ENCODE assay signal across 9 cellular contexts in genomic region chr1:91529856-91530255, GRCh38. TPM values are rescaled to one million over a fixed set of nuclear protein-coding genes. Genes with fewer than 3 reads are reported as not detected.
DNase-seq lines count a peak whose midpoint lies in the region; ATAC-seq, FAIRE-seq and TF ChIP-seq lines count a peak whose summit lies in the region.
"Had no signal": no experiment of that assay in that cellular context is flagged by ENCODE, and none has a peak within 500 bp of the region (broad histone marks: within the 10 kb centered on the region; RNA-seq: fewer than 3 reads in every experiment).

No MANE protein-coding gene starts in this region.

- H3K4me2 ChIP-seq in OCI-LY7 (ENCODE audit: low read length) (no peak overlapping the region), neuronal stem cell (ENCODE audit: insufficient read depth, low read length, poor library complexity, severe bottlenecking) (no peak overlapping the region)

- H4K91ac ChIP-seq in neuronal stem cell (ENCODE audit: low read depth, low read length, poor library complexity), result no peak overlapping the region

- DNase-seq in GDM1 (lab: John Stamatoyannopoulos, UW), result peak; percentile 19
- peak; percentile 10 for DNase-seq in OCI-LY7 (ENCODE audit: low spot score)
- peak; percentile 51 for DNase-seq in fibroblast of gingiva (ENCODE audit: low read depth)
- no peak for DNase-seq in neuronal stem cell (ENCODE audit: low spot score)
- DNase-seq in RCC 7860 (ENCODE audit: low spot score), result no peak
- DNase-seq in NCI-H446 treated with DMSO at 0.1 percent for 48 hours (lab: John Stamatoyannopoulos, UW), result no peak
- DNase-seq: mesendoderm had no signal

- H2BK120ac ChIP-seq in neuronal stem cell (ENCODE audit: low read depth, low read length), result no peak overlapping the region

- H3K27me3 ChIP-seq in neuronal stem cell (ENCODE audit: control insufficient read depth in 3 of 3, insufficient read depth in 3 of 3, low read depth in 1 of 3, low read length in 3 of 3), result no peaks in the 10 kb centered on the region

- no peaks in the 10 kb centered on the region for H3K79me2 ChIP-seq in OCI-LY7 (ENCODE audit: insufficient read depth, low read depth, low read length)

- ATAC-seq in GM19023 (IDR thresholded peaks at IDR 0.05; ENCODE audit: unreplicated experiment), result no peak

- no peak overlapping the region for H2BK5ac ChIP-seq in neuronal stem cell (ENCODE audit: low read length)

- no peak overlapping the region for H3K14ac ChIP-seq in neuronal stem cell (ENCODE audit: low read length)

- intact Hi-C loops in OCI-LY7 (cut with micrococcal nuclease; ENCODE audit: unreplicated experiment), result no loop called here

- H3K79me1 ChIP-seq in neuronal stem cell (ENCODE audit: low read depth, low read length), result no peaks in the 10 kb centered on the region

- POLR2A ChIA-PET in OCI-LY7 (lab: Charles Lee), result no interaction called here

- H2AK5ac ChIP-seq in neuronal stem cell (ENCODE audit: low read depth, low read length), result no peak overlapping the region

- no TSS peak for BruUV-seq in OCI-LY7 (replicated peaks; lab: Mats Ljungman, UMichigan)

- H3K9me3 ChIP-seq in OCI-LY7 (ENCODE audit: low read length), result no peaks in the 10 kb centered on the region
- H3K9me3 ChIP-seq in neuronal stem cell (replicated peaks in 1 of 2; ENCODE audit: control insufficient read depth in 2 of 2, insufficient read depth in 1 of 2, low read depth in 1 of 2, low read length in 2 of 2), result no peaks in the 10 kb centered on the region

- H3K9ac ChIP-seq in neuronal stem cell (ENCODE audit: low read depth, low read length, poor library complexity), result no peak overlapping the region

- no peak overlapping the region for H3K4ac ChIP-seq in neuronal stem cell (ENCODE audit: low read length)

- H2BK15ac ChIP-seq in neuronal stem cell (ENCODE audit: low read length), result no peak overlapping the region

- no peak overlapping the region for H3K4me3 ChIP-seq in OCI-LY7 (ENCODE audit: low read depth, low read length, poor library complexity, severe bottlenecking)
- H3K4me3 ChIP-seq in neuronal stem cell (ENCODE audit: low read length in 2 of 2), result no peak overlapping the region

- H3K23ac ChIP-seq in neuronal stem cell (ENCODE audit: low read depth, low read length, poor library complexity), result no peak overlapping the region

- H4K20me1 ChIP-seq in OCI-LY7 (ENCODE audit: insufficient read depth, low read length), result no peaks in the 10 kb centered on the region

- no peak overlapping the region for H4K8ac ChIP-seq in neuronal stem cell (ENCODE audit: low read depth, low read length)

- FAIRE-seq in RCC 7860 (lab: Jason Lieb, UNC), result no peak

- TF ChIP-seq CTCF in 22Rv1 (IDR thresholded peaks at IDR 0.05) (peak; percentile 44), OCI-LY7 (conservative IDR thresholded peaks at IDR 0.05; ENCODE audit: low read length) (peak; percentile 54)

- no peak overlapping the region for H3K18ac ChIP-seq in neuronal stem cell (ENCODE audit: low read length)

- H2AFZ ChIP-seq in OCI-LY7 (ENCODE audit: low read length) (no peak overlapping the region), neuronal stem cell (ENCODE audit: low read length) (no peak overlapping the region)

- no peaks in the 10 kb centered on the region for H3K4me1 ChIP-seq in OCI-LY7 (ENCODE audit: insufficient read depth, low read length, poor library complexity, severe bottlenecking)
- no peaks in the 10 kb centered on the region for H3K4me1 ChIP-seq in neuronal stem cell (ENCODE audit: control insufficient read depth in 2 of 2, insufficient read depth in 1 of 2, low read depth in 1 of 2, low read length in 2 of 2)

- WGBS in neuronal stem cell (ENCODE audit: extremely low coverage in 2 of 2, insufficient read length in 2 of 2, insufficient replicate concordance in 1 of 2), 2 donors, result no CpG with 5 or more reads among the region's 3 CpGs

- H3K27ac ChIP-seq in 22Rv1 (no peak overlapping the region), OCI-LY7 (ENCODE audit: low read depth, low read length, poor library complexity, severe bottlenecking) (no peak overlapping the region), neuronal stem cell (replicated peaks; ENCODE audit: low read length) (no peak overlapping the region)

- CTCF ChIA-PET in OCI-LY7 (lab: Charles Lee; ENCODE audit: unreplicated experiment), result no interaction called here

- no peak overlapping the region for H2BK12ac ChIP-seq in neuronal stem cell (ENCODE audit: low read length)

- H3K36me3 ChIP-seq in OCI-LY7 (ENCODE audit: insufficient read depth, low read length) (peaks cover 19% of the 10 kb centered on the region), neuronal stem cell (replicated peaks in 1 of 2; ENCODE audit: control insufficient read depth in 2 of 2, insufficient read depth in 2 of 2, low read length in 2 of 2) (peaks cover 0 to 12% of the 10 kb centered on the region in 2 donors)

- no peaks in the 10 kb centered on the region for H3K9me2 ChIP-seq in OCI-LY7 (ENCODE audit: insufficient read depth, low read length)

RNA-seq across cellular contexts. Expression of gene CDC7, which starts 29.2 kb away (rescaled TPM):
- 28.6 and 35.8 TPM in 2 replicates for total RNA-seq in OCI-LY7 (2014; rRNA removed; shearing (Covaris generic))
- total RNA-seq in OCI-LY7 (2022), result 54.5 and 66.3 TPM in 2 replicates
- 39.2 TPM for polyA plus RNA-seq in neuronal stem cell (2013, experiment 1 of 2)
- 39.1 TPM for polyA plus RNA-seq in neuronal stem cell (2013, experiment 2 of 2)

Comparison
In these comparisons a context has a peak if more than half of its experiments do, and no peak if none do; other contexts are left out.
1. DNase-seq: peak in GDM1 (single experiment), OCI-LY7 (single experiment) and fibroblast of gingiva (single experiment); none in neuronal stem cell (single experiment), RCC 7860 (single experiment) and NCI-H446 treated with DMSO at 0.1 percent for 48 hours (single experiment).